ENCODE assay signal across 8 cellular contexts in the genomic region with DNA sequence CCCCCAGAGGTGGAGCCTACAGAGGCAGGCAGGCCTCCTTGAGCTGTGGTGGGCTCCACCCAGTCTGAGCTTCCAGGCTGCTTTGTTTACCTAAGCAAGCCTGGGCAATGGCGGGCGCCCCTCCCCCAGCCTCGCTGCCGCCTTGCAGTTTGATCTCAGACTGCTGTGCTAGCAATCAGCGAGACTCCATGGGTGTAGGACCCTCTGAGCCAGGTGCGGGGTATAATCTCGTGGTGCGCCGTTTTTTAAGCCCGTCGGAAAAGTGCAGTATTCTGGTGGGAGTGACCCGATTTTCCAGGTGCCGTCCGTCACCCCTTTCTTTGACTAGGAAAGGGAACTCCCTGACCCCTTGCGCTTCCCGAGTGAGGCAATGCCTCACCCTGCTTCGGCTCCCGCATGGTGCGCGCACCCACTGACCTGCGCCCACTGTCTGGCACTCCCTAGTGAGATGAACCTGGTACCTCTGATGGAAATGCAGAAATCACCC.
DNase-seq lines count a peak whose midpoint lies in the region; TF ChIP-seq lines count a peak whose summit lies in the region.
"Not testable (repeated sequence)": the region's sequence is repeated elsewhere in the genome, so short reads cannot be mapped to it uniquely, and the experiment has no call there.

No MANE protein-coding gene starts in this region.

- H3K4me3 Mint-ChIP-seq in Caco-2 (ENCODE audit: unreplicated experiment) (peak overlapping the region; percentile 83), brain (peak overlapping the region in 3 of 5 experiments; percentile 46 to 70 (median 64)), glutamatergic neuron (ENCODE audit: unreplicated experiment) (peak overlapping the region; percentile 88), nephron progenitor cell (peak overlapping the region; percentile 80), type B pancreatic cell (peak overlapping the region; percentile 85)

- intact Hi-C loops in Caco-2 (cut with micrococcal nuclease; ENCODE audit: unreplicated experiment); PC-9 (cut with micrococcal nuclease; ENCODE audit: unreplicated experiment): not testable (repeated sequence)

- H3K79me2 ChIP-seq in PC-9 (ENCODE audit: low read depth) = not testable (repeated sequence)

- H3K4me1 Mint-ChIP-seq in Caco-2 (ENCODE audit: low read depth, unreplicated experiment); brain; glutamatergic neuron (ENCODE audit: low read depth, unreplicated experiment); type B pancreatic cell (ENCODE audit: unreplicated experiment): not testable (repeated sequence)
- H3K4me1 Mint-ChIP-seq in nephron progenitor cell = peaks cover 36% of the 10 kb centered on the region

- H4K20me1 ChIP-seq in PC-9 (ENCODE audit: insufficient read depth) = not testable (repeated sequence)

- not testable (repeated sequence) for H3K36me3 ChIP-seq in Caco-2 (ENCODE audit: control insufficient read depth, insufficient read depth, low read length); HEK293 (ENCODE audit: control insufficient read depth in 2 of 2, insufficient read depth in 1 of 2, low read length in 2 of 2); PC-9 (ENCODE audit: low read depth); iPS-18a (ENCODE audit: control insufficient read depth, low read depth, low read length)

- TF ChIP-seq CTCF in Caco-2 (IDR thresholded peaks at IDR 0.05; ENCODE audit: insufficient read depth in 1 of 2, low read depth in 1 of 2, low read length in 1 of 2, severe bottlenecking in 1 of 2, unreplicated experiment in 1 of 2); HEK293 (tag by site-specific recombination; IDR thresholded peaks at IDR 0.05); PC-9 (conservative IDR thresholded peaks at IDR 0.05); brain (conservative IDR thresholded peaks at IDR 0.05); glutamatergic neuron (IDR thresholded peaks at IDR 0.05; ENCODE audit: partially characterized antibody, unreplicated experiment); nephron progenitor cell (IDR thresholded peaks at IDR 0.05); type B pancreatic cell (conservative IDR thresholded peaks at IDR 0.05): not testable (repeated sequence)

- not testable (repeated sequence) for H3K9ac ChIP-seq in iPS-18a (ENCODE audit: low read length)

- not testable (repeated sequence) for H3K4me1 ChIP-seq in Caco-2; HEK293 (ENCODE audit: control insufficient read depth, insufficient read depth, low read length); PC-9 (replicated peaks; ENCODE audit: insufficient read depth); iPS-18a (ENCODE audit: control insufficient read depth, low read depth, low read length)

- not testable (repeated sequence) for H3K9me2 ChIP-seq in PC-9 (ENCODE audit: insufficient read depth)

- peak overlapping the region; percentile 33; the same call in 1 of the 2 replicates for H3K27ac ChIP-seq in HEK293 (ENCODE audit: extremely low read depth, low read depth, low read length)
- not testable (repeated sequence) for H3K27ac ChIP-seq in PC-9; iPS-18a (ENCODE audit: low read length)

- DNase-seq in Caco-2 = peak; percentile 49 to 58
- DNase-seq in PC-9 = peak in 1 of 2 experiments; percentile 6
- DNase-seq in glutamatergic neuron; nephron progenitor cell; type B pancreatic cell (ENCODE audit: extremely low spot score, unreplicated experiment): not testable (repeated sequence)

- H3K9me3 Mint-ChIP-seq in Caco-2 (ENCODE audit: unreplicated experiment); brain; glutamatergic neuron (ENCODE audit: unreplicated experiment); type B pancreatic cell: not testable (repeated sequence)
- peaks cover 26% of the 10 kb centered on the region for H3K9me3 Mint-ChIP-seq in nephron progenitor cell

- not testable (repeated sequence) for BruUV-seq in Caco-2 (replicated peaks; lab: Mats Ljungman, UMichigan); PC-9 (replicated peaks; lab: Mats Ljungman, UMichigan)

- H3K27ac Mint-ChIP-seq in Caco-2 (ENCODE audit: unreplicated experiment) (peak overlapping the region; percentile 63), brain (peak overlapping the region in 1 of 5 experiments; percentile 63), glutamatergic neuron (ENCODE audit: unreplicated experiment) (peak overlapping the region; percentile 92), nephron progenitor cell (peak overlapping the region; percentile 96)
- H3K27ac Mint-ChIP-seq in type B pancreatic cell = not testable (repeated sequence)

- POLR2A ChIA-PET in Caco-2 (lab: Charles Lee); HEK293 (lab: Yijun Ruan, JAX); PC-9 (lab: Charles Lee; ENCODE audit: unreplicated experiment): not testable (repeated sequence)

- not testable (repeated sequence) for H2AFZ ChIP-seq in PC-9

- not testable (repeated sequence) for H3K9me3 ChIP-seq in Caco-2; HEK293 (ENCODE audit: control insufficient read depth, insufficient read depth, low read depth, low read length); PC-9 (ENCODE audit: insufficient read depth, low read depth); iPS-18a (ENCODE audit: control insufficient read depth, low read depth, low read length)

- H3K36me3 Mint-ChIP-seq in Caco-2 (ENCODE audit: insufficient read depth, unreplicated experiment); brain; glutamatergic neuron (ENCODE audit: unreplicated experiment); type B pancreatic cell: not testable (repeated sequence)
- H3K36me3 Mint-ChIP-seq in nephron progenitor cell (ENCODE audit: low read depth) = peaks cover 25% of the 10 kb centered on the region

- H3K27me3 Mint-ChIP-seq in Caco-2 (ENCODE audit: insufficient read depth, unreplicated experiment); brain; glutamatergic neuron (ENCODE audit: unreplicated experiment); nephron progenitor cell (ENCODE audit: low read depth, poor library complexity); type B pancreatic cell: not testable (repeated sequence)

- H3K4me3 ChIP-seq in Caco-2 (ENCODE audit: low read depth, low read length) (peak overlapping the region; percentile 30), PC-9 (peak overlapping the region; percentile 51; the same call in 1 of the 2 replicates), iPS-18a (ENCODE audit: low read length) (peak overlapping the region; percentile 43)
- H3K4me3 ChIP-seq in HEK293 (ENCODE audit: low read depth, low read length) = not testable (repeated sequence)

- not testable (repeated sequence) for H3K27me3 ChIP-seq in Caco-2 (replicated peaks; ENCODE audit: control insufficient read depth, insufficient read depth, low read length); PC-9 (ENCODE audit: insufficient read depth, low read depth); iPS-18a (ENCODE audit: control insufficient read depth, insufficient read depth, low read length)

- CTCF ChIA-PET in Caco-2 (lab: Charles Lee) (interaction anchor here (1.2 kb wide), 1 partner anchor 63 kb away, joined by 4 read pairs; no protein-coding TSS in a partner anchor), HEK293 (lab: Yijun Ruan, JAX) (interaction anchor here (0.8 kb wide), 1 partner anchor 63 kb away, joined by 6 read pairs; no protein-coding TSS in a partner anchor)
- CTCF ChIA-PET in PC-9 (lab: Charles Lee) = not testable (repeated sequence)

- H3F3A ChIP-seq in PC-9 (ENCODE audit: insufficient read depth, low read depth) = not testable (repeated sequence)

- H3K4me2 ChIP-seq in PC-9 = peak overlapping the region; percentile 47; the same call in 1 of the 2 replicates

TF ChIP-seq in HEK293, 187 proteins besides CTCF, POLR2A, EP300 and RAD21 (continues in another document):
- TF ChIP-seq ZNF2 (tag by site-specific recombination; IDR thresholded peaks at IDR 0.05) = peak; percentile 27; the same call in 1 of the 2 replicates
- TF ChIP-seq, protein P1, sequence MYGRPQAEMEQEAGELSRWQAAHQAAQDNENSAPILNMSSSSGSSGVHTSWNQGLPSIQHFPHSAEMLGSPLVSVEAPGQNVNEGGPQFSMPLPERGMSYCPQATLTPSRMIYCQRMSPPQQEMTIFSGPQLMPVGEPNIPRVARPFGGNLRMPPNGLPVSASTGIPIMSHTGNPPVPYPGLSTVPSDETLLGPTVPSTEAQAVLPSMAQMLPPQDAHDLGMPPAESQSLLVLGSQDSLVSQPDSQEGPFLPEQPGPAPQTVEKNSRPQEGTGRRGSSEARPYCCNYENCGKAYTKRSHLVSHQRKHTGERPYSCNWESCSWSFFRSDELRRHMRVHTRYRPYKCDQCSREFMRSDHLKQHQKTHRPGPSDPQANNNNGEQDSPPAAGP (tag by site-specific recombination; IDR thresholded peaks at IDR 0.05) = peak; percentile 83
- TF ChIP-seq ZBTB17 (tag by site-specific recombination; IDR thresholded peaks at IDR 0.05) = 0 out of 2 replicates have a peak, but pooled peaks have one; percentile 38
- TF ChIP-seq ZNF121 (tag by site-specific recombination; IDR thresholded peaks at IDR 0.05) = peak; percentile 42; the same call in 1 of the 2 replicates
- peak; percentile 95 for TF ChIP-seq ZBTB48 (tag by site-specific recombination; IDR thresholded peaks at IDR 0.05)
